ENCODE assay signal across 11 cellular contexts in the genomic region with DNA sequence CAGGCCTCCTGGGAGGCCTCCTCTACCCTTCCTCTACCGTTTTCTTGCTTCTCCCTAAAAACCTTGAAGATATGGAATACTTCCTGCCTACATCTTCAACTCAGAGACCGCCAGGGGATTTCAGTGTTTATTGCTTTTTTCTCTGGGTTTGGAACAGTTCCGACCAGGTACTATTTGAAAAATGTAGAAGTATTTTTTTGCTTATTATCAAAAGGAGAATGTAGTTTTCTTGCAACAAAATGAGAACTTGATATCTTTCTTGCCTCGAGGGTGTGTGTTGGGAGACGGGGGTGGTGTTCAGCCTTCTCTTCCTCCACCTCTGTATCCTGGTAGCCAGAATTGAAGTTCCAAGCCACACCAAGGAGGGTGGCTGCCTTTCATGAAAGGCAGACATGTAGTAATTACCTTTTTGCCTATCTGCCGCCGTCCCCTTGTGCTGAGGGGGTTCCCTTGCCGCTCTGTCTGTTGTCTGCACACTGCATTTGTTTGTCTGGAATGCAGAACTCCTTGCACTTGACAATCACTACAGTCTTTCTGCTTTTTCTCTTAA.
DNase-seq lines count a peak whose midpoint lies in the region; ATAC-seq, FAIRE-seq and TF ChIP-seq lines count a peak whose summit lies in the region.
"Had no signal": no experiment of that assay in that cellular context is flagged by ENCODE, and none has a peak within 500 bp of the region (broad histone marks: within the 10 kb centered on the region; RNA-seq: fewer than 3 reads in every experiment).

No MANE protein-coding gene starts in this region.

- H3K27me3 ChIP-seq in Peyer's patch (no peaks in the 10 kb centered on the region), esophagus squamous epithelium (no peaks in the 10 kb centered on the region), trophoblast cell (ENCODE audit: insufficient read depth, low read length) (no peaks in the 10 kb centered on the region)

- DNase-seq in A549 (ENCODE audit: low read depth in 1 of 2, low spot score in 1 of 2) (no peak), Peyer's patch (no peak), esophagus squamous epithelium (lab: John Stamatoyannopoulos, UW) (no peak), trophoblast cell (no peak), GM19238 (ENCODE audit: insufficient read length, low spot score) (no peak), NCI-H1930 (lab: John Stamatoyannopoulos, UW) (no peak)
- DNase-seq: activated T-cell treated with anti-CD3 and anti-CD28 coated beads, Interleukin-2, amount 50 U/mL, for 1 hour; naive B cell; OCI-M1 had no signal

- no peak overlapping the region for H3K23ac ChIP-seq in trophoblast cell (ENCODE audit: low read length)

- no peak overlapping the region for H2AK5ac ChIP-seq in trophoblast cell (ENCODE audit: low read length)

- ATAC-seq in A549, result no peak
- no peak for ATAC-seq in HG03460 (IDR thresholded peaks at IDR 0.05; ENCODE audit: unreplicated experiment)
- ATAC-seq in GM18907 (IDR thresholded peaks at IDR 0.05; ENCODE audit: unreplicated experiment), result no peak

- H2AFZ ChIP-seq in trophoblast cell (ENCODE audit: insufficient read depth, low read length, poor library complexity), result no peak overlapping the region

- peak overlapping the region; percentile 95 for H2BK120ac ChIP-seq in trophoblast cell (ENCODE audit: insufficient read depth, low read length, poor library complexity)

- no peaks in the 10 kb centered on the region for H3K36me3 ChIP-seq in Peyer's patch
- H3K36me3 ChIP-seq in esophagus squamous epithelium, result no peaks in the 10 kb centered on the region
- H3K36me3 ChIP-seq in trophoblast cell (ENCODE audit: control insufficient read depth in 1 of 2, insufficient read depth in 2 of 2, low read length in 2 of 2), result peaks cover 0 to 3% of the 10 kb centered on the region in 2 experiments

- H3K4me1 ChIP-seq in A549 (peaks cover 97% of the 10 kb centered on the region), Peyer's patch (peaks cover 0 to 89% (median 11%) of the 10 kb centered on the region in 4 donors), esophagus squamous epithelium (peaks cover 24 to 92% (median 29%) of the 10 kb centered on the region in 3 donors), trophoblast cell (ENCODE audit: control insufficient read depth in 1 of 2, insufficient read depth in 2 of 2, low read length in 2 of 2) (peaks cover 32 to 52% of the 10 kb centered on the region in 2 experiments)

- peaks cover 67% of the 10 kb centered on the region for H3K79me1 ChIP-seq in trophoblast cell (ENCODE audit: low read length)

- H3K4me2 ChIP-seq in A549 (peak overlapping the region; percentile 42), trophoblast cell (ENCODE audit: low read length) (peak overlapping the region; percentile 40)

- CTCF ChIA-PET in A549 (lab: Yijun Ruan, JAX), result interaction anchor here (0.6 to 1.4 kb wide), 4 partner anchors 16 to 646 kb away, joined by 3 read pairs; no protein-coding TSS in a partner anchor

- H2BK12ac ChIP-seq in trophoblast cell (ENCODE audit: low read length), result peak overlapping the region; percentile 89

- POLR2A ChIA-PET in A549 (lab: Yijun Ruan, JAX), result interaction anchor here (1.2 kb wide), 1 partner anchor 25 kb away, joined by 3 read pairs; no protein-coding TSS in a partner anchor

- no peak overlapping the region for H3K9ac ChIP-seq in trophoblast cell (ENCODE audit: low read length)

- TF ChIP-seq POLR2A in A549 (IDR thresholded peaks at IDR 0.05; ENCODE audit: low read length) (no peak), Peyer's patch (IDR thresholded peaks at IDR 0.05) (no peak), esophagus squamous epithelium (IDR thresholded peaks at IDR 0.05) (no peak)

- H3K4ac ChIP-seq in trophoblast cell (ENCODE audit: low read depth, low read length), result peak overlapping the region; percentile 31

- H3K27ac ChIP-seq in A549 (peak overlapping the region; percentile 90 to 94), Peyer's patch (peak overlapping the region; percentile 8 to 88 (median 48)), esophagus squamous epithelium (peak overlapping the region; percentile 74 to 84 (median 84)), trophoblast cell (ENCODE audit: low read depth, low read length) (peak overlapping the region; percentile 99)

- peak overlapping the region; percentile 93 for H3K14ac ChIP-seq in trophoblast cell (ENCODE audit: low read length)

- TF ChIP-seq EP300 in A549 (IDR thresholded peaks at IDR 0.05), result no peak

- no peaks in the 10 kb centered on the region for H3K9me3 ChIP-seq in A549
- no peaks in the 10 kb centered on the region for H3K9me3 ChIP-seq in Peyer's patch
- H3K9me3 ChIP-seq in esophagus squamous epithelium, result no peaks in the 10 kb centered on the region
- H3K9me3 ChIP-seq in trophoblast cell (ENCODE audit: insufficient read depth, low read depth, low read length), result no peaks in the 10 kb centered on the region

- no peak overlapping the region for H4K12ac ChIP-seq in trophoblast cell (ENCODE audit: low read depth, low read length)

- 59% methylated on average over 8 of the region's 8 CpGs for WGBS in A549 (ENCODE audit: missing lambda C conversion rate)
- WGBS in esophagus squamous epithelium, 2 donors, result 48 to 59% methylated on average over 8 of the region's 8 CpGs
- WGBS in trophoblast cell (ENCODE audit: extremely low coverage, insufficient coverage, insufficient read length), result no CpG with 5 or more reads among the region's 8 CpGs

- intact Hi-C loops in esophagus squamous epithelium (cut with DNase I), result no loop called here

- H2BK5ac ChIP-seq in trophoblast cell (ENCODE audit: low read depth, low read length, poor library complexity), result peak overlapping the region; percentile 88

- peak overlapping the region; percentile 55 for H4K8ac ChIP-seq in trophoblast cell (ENCODE audit: low read depth, low read length)

- peaks cover 19% of the 10 kb centered on the region for H3K79me2 ChIP-seq in trophoblast cell (ENCODE audit: control insufficient read depth, insufficient read depth, low read length, poor library complexity)

- TF ChIP-seq RAD21 in A549 (conservative IDR thresholded peaks at IDR 0.05 in 1 of 2, IDR thresholded peaks at IDR 0.05 in 1 of 2), result no peak

- FAIRE-seq in A549 (lab: Jason Lieb, UNC), result no peak

- H4K91ac ChIP-seq in trophoblast cell (ENCODE audit: low read depth, low read length), result peak overlapping the region; percentile 97

- H3K18ac ChIP-seq in trophoblast cell (ENCODE audit: low read length), result peak overlapping the region; percentile 8

- H3K4me3 ChIP-seq in A549, result no peak overlapping the region
- H3K4me3 ChIP-seq in Peyer's patch, result no peak overlapping the region
- H3K4me3 ChIP-seq in esophagus squamous epithelium, result no peak overlapping the region
- no peak overlapping the region for H3K4me3 ChIP-seq in trophoblast cell (ENCODE audit: low read depth, low read length)

- TF ChIP-seq CTCF in A549 (IDR thresholded peaks at IDR 0.05) (no peak), Peyer's patch (IDR thresholded peaks at IDR 0.05) (no peak), esophagus squamous epithelium (IDR thresholded peaks at IDR 0.05) (no peak)

TF ChIP-seq in A549, 52 proteins besides CTCF, POLR2A, EP300 and RAD21:
- TF ChIP-seq MAFK (IDR thresholded peaks at IDR 0.05; ENCODE audit: partially characterized antibody) (no peak), ZFP36 (IDR thresholded peaks at IDR 0.05; ENCODE audit: borderline replicate concordance, partially characterized antibody) (no peak), HOXB13 (CRISPR knock-in tag; IDR thresholded peaks at IDR 0.05; ENCODE audit: low read depth) (no peak), RNF2 (IDR thresholded peaks at IDR 0.05; ENCODE audit: borderline replicate concordance, low read depth) (no peak), BHLHE40 (IDR thresholded peaks at IDR 0.05; ENCODE audit: low read depth, low read length) (no peak), SMC3 (IDR thresholded peaks at IDR 0.05) (no peak), CHD2 (IDR thresholded peaks at IDR 0.05; ENCODE audit: low read length, partially characterized antibody) (no peak), KDM1A (IDR thresholded peaks at IDR 0.05; ENCODE audit: low read depth) (no peak)
- TF ChIP-seq, protein P1, sequence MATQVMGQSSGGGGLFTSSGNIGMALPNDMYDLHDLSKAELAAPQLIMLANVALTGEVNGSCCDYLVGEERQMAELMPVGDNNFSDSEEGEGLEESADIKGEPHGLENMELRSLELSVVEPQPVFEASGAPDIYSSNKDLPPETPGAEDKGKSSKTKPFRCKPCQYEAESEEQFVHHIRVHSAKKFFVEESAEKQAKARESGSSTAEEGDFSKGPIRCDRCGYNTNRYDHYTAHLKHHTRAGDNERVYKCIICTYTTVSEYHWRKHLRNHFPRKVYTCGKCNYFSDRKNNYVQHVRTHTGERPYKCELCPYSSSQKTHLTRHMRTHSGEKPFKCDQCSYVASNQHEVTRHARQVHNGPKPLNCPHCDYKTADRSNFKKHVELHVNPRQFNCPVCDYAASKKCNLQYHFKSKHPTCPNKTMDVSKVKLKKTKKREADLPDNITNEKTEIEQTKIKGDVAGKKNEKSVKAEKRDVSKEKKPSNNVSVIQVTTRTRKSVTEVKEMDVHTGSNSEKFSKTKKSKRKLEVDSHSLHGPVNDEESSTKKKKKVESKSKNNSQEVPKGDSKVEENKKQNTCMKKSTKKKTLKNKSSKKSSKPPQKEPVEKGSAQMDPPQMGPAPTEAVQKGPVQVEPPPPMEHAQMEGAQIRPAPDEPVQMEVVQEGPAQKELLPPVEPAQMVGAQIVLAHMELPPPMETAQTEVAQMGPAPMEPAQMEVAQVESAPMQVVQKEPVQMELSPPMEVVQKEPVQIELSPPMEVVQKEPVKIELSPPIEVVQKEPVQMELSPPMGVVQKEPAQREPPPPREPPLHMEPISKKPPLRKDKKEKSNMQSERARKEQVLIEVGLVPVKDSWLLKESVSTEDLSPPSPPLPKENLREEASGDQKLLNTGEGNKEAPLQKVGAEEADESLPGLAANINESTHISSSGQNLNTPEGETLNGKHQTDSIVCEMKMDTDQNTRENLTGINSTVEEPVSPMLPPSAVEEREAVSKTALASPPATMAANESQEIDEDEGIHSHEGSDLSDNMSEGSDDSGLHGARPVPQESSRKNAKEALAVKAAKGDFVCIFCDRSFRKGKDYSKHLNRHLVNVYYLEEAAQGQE (IDR thresholded peaks at IDR 0.05), result no peak

Comparison
In these comparisons a context has a peak if more than half of its experiments do, and no peak if none do; other contexts are left out.
1. H3K27ac ChIP-seq: peak in every context shown above with its lines; median percentile 99 in trophoblast cell; 92 in A549; 84 in esophagus squamous epithelium; 48 in Peyer's patch.